ENCODE assay signal across 24 cellular contexts in the genomic region with DNA sequence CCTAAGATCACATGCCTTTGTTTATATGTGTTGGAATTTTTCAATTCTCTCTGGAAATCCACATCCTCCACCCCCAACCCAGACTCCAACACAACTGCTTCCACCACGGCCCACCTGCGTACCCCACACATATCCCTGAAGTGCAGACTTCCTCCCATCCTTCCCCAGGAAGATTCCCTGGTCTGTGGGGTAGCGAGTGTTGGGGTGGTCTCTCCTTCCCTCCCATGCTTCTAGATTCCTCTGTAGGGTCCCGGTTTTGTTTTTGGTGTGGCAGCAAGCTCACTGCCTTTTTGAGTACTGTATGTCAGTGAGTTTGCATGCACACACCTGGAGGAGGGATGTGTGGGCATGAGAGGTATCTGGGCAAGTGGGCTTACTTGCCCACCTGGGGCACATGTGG.
DNase-seq lines count a peak whose midpoint lies in the region; ATAC-seq, FAIRE-seq and TF ChIP-seq lines count a peak whose summit lies in the region.
"Had no signal": no experiment of that assay in that cellular context is flagged by ENCODE, and none has a peak within 500 bp of the region (broad histone marks: within the 10 kb centered on the region; RNA-seq: fewer than 3 reads in every experiment).

No MANE protein-coding gene starts in this region.

- peaks cover 25% of the 10 kb centered on the region for H3K27me3 Mint-ChIP-seq in activated T-helper 1 cell treated with anti-CD3 and anti-CD28 coated beads, Interleukin-12 subunit alpha, Interleukin-12 subunit beta, Interleukin-2, Interleukin-4 antibody, amounts not matched to agents 30 ng/mL and 10 ng/mL and 1 ng/mL, durations not matched to agents 14 hours and 24 hours and 36 hours (ENCODE audit: insufficient read depth)

- CTCF ChIA-PET in A673 (lab: Charles Lee) = interaction anchor here (0.8 kb wide), 1 partner anchor 227 kb away, joined by 3 read pairs; no protein-coding TSS in a partner anchor
- CTCF ChIA-PET in HCT116 (lab: Charles Lee) = interaction anchor here (1.2 to 1.5 kb wide), 2 partner anchors 10 to 331 kb away, joined by 3 to 4 read pairs; no protein-coding TSS in a partner anchor

- TF ChIP-seq CTCF in A673 (conservative IDR thresholded peaks at IDR 0.05; ENCODE audit: low read depth, low read length) (no peak), HCT116 (IDR thresholded peaks at IDR 0.05 in 2 of 3, conservative IDR thresholded peaks at IDR 0.05 in 1 of 3; ENCODE audit: borderline replicate concordance in 1 of 3, insufficient read depth in 1 of 3, low read depth in 2 of 3, low read length in 2 of 3) (no peak), lower lobe of right lung (IDR thresholded peaks at IDR 0.05) (no peak)

- POLR2A ChIA-PET in A673 (lab: Charles Lee; ENCODE audit: low non-redundant PET) (no interaction called here), HCT116 (lab: Charles Lee) (interaction anchor here (1.2 to 2.7 kb wide), 3 partner anchors 43 to 229 kb away, joined by 4 to 13 read pairs (median 4); a partner anchor contains a TSS)

- H3K9me3 Mint-ChIP-seq in activated T-helper 1 cell treated with anti-CD3 and anti-CD28 coated beads, Interleukin-12 subunit alpha, Interleukin-12 subunit beta, Interleukin-2, Interleukin-4 antibody, amounts not matched to agents 30 ng/mL and 10 ng/mL and 1 ng/mL, durations not matched to agents 14 hours and 24 hours and 36 hours = no peaks in the 10 kb centered on the region
- H3K9me3 Mint-ChIP-seq: activated B cell treated with CpG ODN at 0.5 μM for 24 hours; activated CD4-positive, alpha-beta memory T cell treated with anti-CD3 and anti-CD28 coated beads, Interleukin-2, amount 10 ng/mL, durations not matched to agents 7 days and 5 days; naive thymus-derived CD8-positive, alpha-beta T cell had no signal

- H3K36me3 Mint-ChIP-seq in activated T-helper 1 cell treated with anti-CD3 and anti-CD28 coated beads, Interleukin-12 subunit alpha, Interleukin-12 subunit beta, Interleukin-2, Interleukin-4 antibody, amounts not matched to agents 30 ng/mL and 10 ng/mL and 1 ng/mL, durations not matched to agents 14 hours and 24 hours and 36 hours (ENCODE audit: low read depth) = no peaks in the 10 kb centered on the region
- H3K36me3 Mint-ChIP-seq: naive thymus-derived CD8-positive, alpha-beta T cell had no signal

- H3K36me3 ChIP-seq in A673 (ENCODE audit: insufficient read depth, low read length, poor library complexity, severe bottlenecking) (no peaks in the 10 kb centered on the region), HCT116 (ENCODE audit: control insufficient read depth in 1 of 2, insufficient read depth in 2 of 2, low read length in 2 of 2) (no peaks in the 10 kb centered on the region), lower lobe of right lung (no peaks in the 10 kb centered on the region)
- H3K36me3 ChIP-seq: brain microvascular endothelial cell, gastrocnemius medialis, ovary, vagina had no signal

- intact Hi-C loops in A673 (cut with micrococcal nuclease; ENCODE audit: unreplicated experiment) (loop anchor here (5.0 kb wide), 1 partner anchor 127 kb away; no protein-coding TSS in a partner anchor), HCT116 (cut with micrococcal nuclease) (loop anchor here (2.0 to 10.0 kb wide), 3 partner anchors 43 to 145 kb away; no protein-coding TSS in a partner anchor), lower lobe of right lung (cut with DNase I) (no loop called here)
- intact Hi-C loops in activated T-helper 1 cell treated with anti-CD3 and anti-CD28 coated beads, Interleukin-12 subunit alpha, Interleukin-12 subunit beta, Interleukin-2, Interleukin-4 antibody, amounts not matched to agents 30 ng/mL and 10 ng/mL and 1 ng/mL, durations not matched to agents 14 hours and 24 hours and 36 hours (cut with micrococcal nuclease) = loop anchor here (5.0 kb wide), 2 partner anchors 48 to 277 kb away; no protein-coding TSS in a partner anchor

- TF ChIP-seq RAD21 in HCT116 (IDR thresholded peaks at IDR 0.05; ENCODE audit: low read depth) = no peak

- H3K27ac Mint-ChIP-seq in activated T-helper 1 cell treated with anti-CD3 and anti-CD28 coated beads, Interleukin-12 subunit alpha, Interleukin-12 subunit beta, Interleukin-2, Interleukin-4 antibody, amounts not matched to agents 30 ng/mL and 10 ng/mL and 1 ng/mL, durations not matched to agents 14 hours and 24 hours and 36 hours = peak overlapping the region; percentile 13
- H3K27ac Mint-ChIP-seq: activated B cell treated with CpG ODN at 0.5 μM for 24 hours had no signal

- no peaks in the 10 kb centered on the region for H4K20me1 ChIP-seq in HCT116 (ENCODE audit: insufficient read depth)

- RAD21 ChIA-PET in HCT116 (lab: Charles Lee; ENCODE audit: low non-redundant PET in 1 of 2, low total read pairs in 2 of 2, uncharacterized antibody in 2 of 2, unreplicated experiment in 2 of 2) = no interaction called here

- no peaks in the 10 kb centered on the region for H3K9me2 ChIP-seq in HCT116 (ENCODE audit: insufficient read depth)

- H3K9ac ChIP-seq in HCT116 (ENCODE audit: low read length) = peak overlapping the region; percentile 58

- H3K9me3 ChIP-seq in A673 (ENCODE audit: low read depth, low read length, poor library complexity, severe bottlenecking) = no peaks in the 10 kb centered on the region
- H3K9me3 ChIP-seq in HCT116 (ENCODE audit: control insufficient read depth in 1 of 2, insufficient read depth in 1 of 2, low read depth in 1 of 2, low read length in 2 of 2) = no peaks in the 10 kb centered on the region
- no peaks in the 10 kb centered on the region for H3K9me3 ChIP-seq in lower lobe of right lung
- H3K9me3 ChIP-seq: gastrocnemius medialis, ovary, testis, vagina had no signal

- ATAC-seq in HCT116 (no peak), lower lobe of right lung (no peak)
- ATAC-seq: gastrocnemius medialis had no signal

- no peak overlapping the region for H3K4me3 ChIP-seq in A673 (ENCODE audit: low read depth, low read length, poor library complexity, severe bottlenecking)
- H3K4me3 ChIP-seq in HCT116 (replicated peaks in 1 of 2; ENCODE audit: low read depth in 1 of 2, low read length in 2 of 2) = peak overlapping the region in 1 of 2 experiments; percentile 64; a peak in 1 of 4 replicates
- H3K4me3 ChIP-seq in lower lobe of right lung = no peak overlapping the region
- H3K4me3 ChIP-seq: gastrocnemius medialis, hepatocyte, ovary, testis, vagina had no signal

- H3K4me1 Mint-ChIP-seq in activated T-helper 1 cell treated with anti-CD3 and anti-CD28 coated beads, Interleukin-12 subunit alpha, Interleukin-12 subunit beta, Interleukin-2, Interleukin-4 antibody, amounts not matched to agents 30 ng/mL and 10 ng/mL and 1 ng/mL, durations not matched to agents 14 hours and 24 hours and 36 hours (ENCODE audit: low read depth) = peaks cover 6% of the 10 kb centered on the region

- H3K4me1 ChIP-seq in A673 (ENCODE audit: insufficient read depth, low read length, poor library complexity, severe bottlenecking) = peaks cover 52% of the 10 kb centered on the region
- peaks cover 36 to 63% of the 10 kb centered on the region in 2 experiments for H3K4me1 ChIP-seq in HCT116 (ENCODE audit: control insufficient read depth in 1 of 2, insufficient read depth in 2 of 2, low read length in 2 of 2)
- peaks cover 14% of the 10 kb centered on the region for H3K4me1 ChIP-seq in lower lobe of right lung

- H3K4me3 Mint-ChIP-seq in activated T-helper 1 cell treated with anti-CD3 and anti-CD28 coated beads, Interleukin-12 subunit alpha, Interleukin-12 subunit beta, Interleukin-2, Interleukin-4 antibody, amounts not matched to agents 30 ng/mL and 10 ng/mL and 1 ng/mL, durations not matched to agents 14 hours and 24 hours and 36 hours = no peak overlapping the region

- BruUV-seq in A673 (replicated peaks; lab: Mats Ljungman, UMichigan) = no TSS peak
- BruUV-seq in HCT116 (replicated peaks; lab: Mats Ljungman, UMichigan) = no TSS peak

- H3K4me2 ChIP-seq in HCT116 (ENCODE audit: low read length) = peak overlapping the region; percentile 94
- H3K4me2 ChIP-seq: hepatocyte had no signal

- DNase-seq in A673 (ENCODE audit: low spot score) = no peak
- no peak for DNase-seq in HCT116 (ENCODE audit: low read depth, low spot score)
- no peak for DNase-seq in activated T-helper 1 cell treated with anti-CD3 and anti-CD28 coated beads, Interleukin-12 subunit alpha, Interleukin-12 subunit beta, Interleukin-2, Interleukin-4 antibody, amounts not matched to agents 30 ng/mL and 10 ng/mL and 1 ng/mL, durations not matched to agents 14 hours and 24 hours and 36 hours (ENCODE audit: low spot score)
- no peak for DNase-seq in lower lobe of right lung
- DNase-seq in AG08395 (ENCODE audit: low spot score) = no peak
- no peak for DNase-seq in HT-29 (ENCODE audit: low spot score)
- DNase-seq in frontal cortex (ENCODE audit: low spot score in 2 of 2) = no peak
- no peak for DNase-seq in NCI-H345 (lab: John Stamatoyannopoulos, UW)
- DNase-seq: activated B cell treated with CpG ODN at 0.5 μM for 24 hours; activated gamma-delta T cell treated with Interleukin-2 at 50 U/mL for 16 hours; brain microvascular endothelial cell; C1 segment of cervical spinal cord; effector memory CD4-positive, alpha-beta T cell; midbrain; MM.1S; NCI-H446 treated with DMSO at 0.1 percent for 48 hours; stimulated activated naive CD4-positive, alpha-beta T cell treated with Interleukin-2 at 50 U/mL for 16 hours; testis had no signal

- H3K27me3 ChIP-seq in A673 (replicated peaks; ENCODE audit: insufficient read depth, low read depth, low read length, poor library complexity) (no peaks in the 10 kb centered on the region), HCT116 (ENCODE audit: insufficient read depth, low read length) (no peaks in the 10 kb centered on the region), lower lobe of right lung (ENCODE audit: low read depth) (peaks cover 40% of the 10 kb centered on the region)
- H3K27me3 ChIP-seq: brain microvascular endothelial cell, gastrocnemius medialis, ovary, testis, vagina had no signal

- H2AFZ ChIP-seq in HCT116 (ENCODE audit: low read depth, low read length, poor library complexity, severe bottlenecking) = no peak overlapping the region
- H2AFZ ChIP-seq: hepatocyte had no signal

- TF ChIP-seq POLR2A in HCT116 (IDR thresholded peaks at IDR 0.05; ENCODE audit: borderline replicate concordance, extremely low read depth, insufficient read depth, insufficient read length) = peak; percentile 96

- no peaks in the 10 kb centered on the region for H3K79me2 ChIP-seq in HCT116 (ENCODE audit: insufficient read depth, low read length)
- H3K79me2 ChIP-seq: hepatocyte had no signal

- no peak for FAIRE-seq in frontal cortex (lab: Jason Lieb, UNC)

- H3K27ac ChIP-seq in A673 (ENCODE audit: low read depth, low read length, poor library complexity, severe bottlenecking) (peak overlapping the region; percentile 92), HCT116 (ENCODE audit: low read depth, low read length) (peak overlapping the region; percentile 89), lower lobe of right lung (peak overlapping the region; percentile 74)
- H3K27ac ChIP-seq: brain microvascular endothelial cell, hepatocyte, ovary, testis, vagina had no signal

TF ChIP-seq in HCT116, 20 proteins besides CTCF, POLR2A, EP300 and RAD21 (continues in another document):
- no peak for TF ChIP-seq JUND (IDR thresholded peaks at IDR 0.05)
- TF ChIP-seq ZNF274 (IDR thresholded peaks at IDR 0.05; ENCODE audit: low read depth, low read length) = no peak
- TF ChIP-seq CEBPB (IDR thresholded peaks at IDR 0.05; ENCODE audit: low read depth) = no peak
- TF ChIP-seq YY1 (IDR thresholded peaks at IDR 0.05; ENCODE audit: extremely low read depth, insufficient replicate concordance, low read depth, low read length) = no peak
- no peak for TF ChIP-seq CBX3 (IDR thresholded peaks at IDR 0.05; ENCODE audit: low read depth)
